ENCODE assay signal across 1 cellular context in genomic region chr1:204177133-204177532, GRCh38.
TF ChIP-seq lines count a peak whose summit lies in the region.

No MANE protein-coding gene starts in this region.

TF ChIP-seq in K562, 482 proteins besides CTCF, POLR2A, EP300 and RAD21 (continued from another document and continues in another):
- TF ChIP-seq KLF13 (tag; IDR thresholded peaks at IDR 0.05; ENCODE audit: borderline replicate concordance, low read depth) (no peak), YBX1 (IDR thresholded peaks at IDR 0.05) (no peak), ZNF445 (CRISPR knock-in tag; IDR thresholded peaks at IDR 0.05; ENCODE audit: low read depth) (no peak), STAT5A (IDR thresholded peaks at IDR 0.05; ENCODE audit: borderline replicate concordance, low read length) (peak; percentile 38; the same call in 1 of the 2 replicates), ATF1 (CRISPR knock-in tag; IDR thresholded peaks at IDR 0.05) (no peak), ATF1 (tag; IDR thresholded peaks at IDR 0.05) (peak; percentile 94), SLC30A9 (CRISPR knock-in tag; IDR thresholded peaks at IDR 0.05) (no peak), NFATC3 (IDR thresholded peaks at IDR 0.05) (no peak), NCOA1 (IDR thresholded peaks at IDR 0.05; ENCODE audit: low read depth) (no peak; the same call in 1 of the 2 replicates), SIN3A (IDR thresholded peaks at IDR 0.05; ENCODE audit: borderline replicate concordance in 2 of 2, control insufficient read depth in 1 of 2, low read depth in 2 of 2, low read length in 2 of 2) (no peak), TBP (optimal IDR thresholded peaks at IDR 0.05; ENCODE audit: low read depth, low read length) (no peak), ZNF444 (CRISPR knock-in tag; IDR thresholded peaks at IDR 0.05) (no peak), STAT5B (CRISPR knock-in tag; IDR thresholded peaks at IDR 0.05) (no peak), THRAP3 (IDR thresholded peaks at IDR 0.05; ENCODE audit: borderline replicate concordance) (no peak), ZNF239 (CRISPR knock-in tag; IDR thresholded peaks at IDR 0.05) (peak; percentile 31; the same call in 1 of the 2 replicates), GABPB1 (CRISPR knock-in tag; IDR thresholded peaks at IDR 0.05) (peak; percentile 78), ZNF316 (IDR thresholded peaks at IDR 0.05) (no peak), FOXJ3 (CRISPR knock-in tag; IDR thresholded peaks at IDR 0.05) (no peak), EWSR1 (IDR thresholded peaks at IDR 0.05; ENCODE audit: borderline replicate concordance, low read depth, partially characterized antibody) (no peak), ZNF146 (CRISPR knock-in tag; IDR thresholded peaks at IDR 0.05; ENCODE audit: unreplicated experiment) (no peak), TRIM25 (IDR thresholded peaks at IDR 0.05; ENCODE audit: borderline replicate concordance) (no peak), ZBTB26 (CRISPR knock-in tag; IDR thresholded peaks at IDR 0.05) (no peak), E2F3 (CRISPR knock-in tag; IDR thresholded peaks at IDR 0.05) (peak; percentile 95), SNRNP70 (optimal IDR thresholded peaks at IDR 0.05; ENCODE audit: low read depth, low read length) (no peak), ZBTB43 (CRISPR knock-in tag; IDR thresholded peaks at IDR 0.05) (no peak), RBM25 (IDR thresholded peaks at IDR 0.05; ENCODE audit: low read depth, low read length, severe bottlenecking) (no peak), ZNF436 (CRISPR knock-in tag; IDR thresholded peaks at IDR 0.05) (no peak), CREB1 (IDR thresholded peaks at IDR 0.05) (peak; percentile 79), CREB1 (CRISPR knock-in tag; IDR thresholded peaks at IDR 0.05) (peak; percentile 74), TBL1XR1 (IDR thresholded peaks at IDR 0.05; ENCODE audit: low read length in 2 of 2) (peak in 1 of 2 experiments; percentile 67; a peak in 2 of 4 replicates), STAG1 (CRISPR knock-in tag; IDR thresholded peaks at IDR 0.05; ENCODE audit: borderline replicate concordance) (no peak), ZNF584 (CRISPR knock-in tag; IDR thresholded peaks at IDR 0.05; ENCODE audit: low read depth) (peak; percentile 84), RBM14 (IDR thresholded peaks at IDR 0.05; ENCODE audit: borderline replicate concordance, insufficient read depth, low read depth, low read length) (no peak), E2F8 (IDR thresholded peaks at IDR 0.05; ENCODE audit: low read depth, partially characterized antibody) (peak; percentile 70), MTF1 (CRISPR knock-in tag; IDR thresholded peaks at IDR 0.05; ENCODE audit: borderline replicate concordance) (no peak), ZFP1 (CRISPR knock-in tag; IDR thresholded peaks at IDR 0.05) (no peak), ETV6 (IDR thresholded peaks at IDR 0.05; ENCODE audit: borderline replicate concordance in 1 of 2, low read depth in 2 of 2, low read length in 1 of 2) (no peak), ETV6 (CRISPR knock-in tag; IDR thresholded peaks at IDR 0.05; ENCODE audit: borderline replicate concordance) (no peak), HEY1 (CRISPR knock-in tag; IDR thresholded peaks at IDR 0.05; ENCODE audit: borderline replicate concordance) (0 out of 2 replicates have a peak, but pooled peaks have one; percentile 67), HDAC3 (IDR thresholded peaks at IDR 0.05; ENCODE audit: borderline replicate concordance, partially characterized antibody) (peak; percentile 47), SMAD1 (IDR thresholded peaks at IDR 0.05; ENCODE audit: low read depth, low read length, partially characterized antibody) (no peak), ETV5 (CRISPR knock-in tag; IDR thresholded peaks at IDR 0.05; ENCODE audit: low read depth) (peak; percentile 87), DDX20 (tag; IDR thresholded peaks at IDR 0.05; ENCODE audit: low read depth) (no peak), MBD2 (IDR thresholded peaks at IDR 0.05; ENCODE audit: borderline replicate concordance, low read depth) (no peak; the same call in 1 of the 2 replicates), NCOA4 (IDR thresholded peaks at IDR 0.05; ENCODE audit: partially characterized antibody) (no peak), PURB (CRISPR knock-in tag; IDR thresholded peaks at IDR 0.05; ENCODE audit: low read depth) (no peak), PRDM10 (IDR thresholded peaks at IDR 0.05; ENCODE audit: partially characterized antibody) (peak; percentile 39), POLR3A (IDR thresholded peaks at IDR 0.05; ENCODE audit: borderline replicate concordance, extremely low read depth, insufficient read depth, insufficient read length) (no peak)
- TF ChIP-seq, protein P1, sequence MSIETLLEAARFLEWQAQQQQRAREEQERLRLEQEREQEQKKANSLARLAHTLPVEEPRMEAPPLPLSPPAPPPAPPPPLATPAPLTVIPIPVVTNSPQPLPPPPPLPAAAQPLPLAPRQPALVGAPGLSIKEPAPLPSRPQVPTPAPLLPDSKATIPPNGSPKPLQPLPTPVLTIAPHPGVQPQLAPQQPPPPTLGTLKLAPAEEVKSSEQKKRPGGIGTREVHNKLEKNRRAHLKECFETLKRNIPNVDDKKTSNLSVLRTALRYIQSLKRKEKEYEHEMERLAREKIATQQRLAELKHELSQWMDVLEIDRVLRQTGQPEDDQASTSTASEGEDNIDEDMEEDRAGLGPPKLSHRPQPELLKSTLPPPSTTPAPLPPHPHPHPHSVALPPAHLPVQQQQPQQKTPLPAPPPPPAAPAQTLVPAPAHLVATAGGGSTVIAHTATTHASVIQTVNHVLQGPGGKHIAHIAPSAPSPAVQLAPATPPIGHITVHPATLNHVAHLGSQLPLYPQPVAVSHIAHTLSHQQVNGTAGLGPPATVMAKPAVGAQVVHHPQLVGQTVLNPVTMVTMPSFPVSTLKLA (conservative IDR thresholded peaks at IDR 0.05), result peak in 1 of 2 experiments; percentile 38; a peak in 2 of 4 replicates
- TF ChIP-seq, protein P2, sequence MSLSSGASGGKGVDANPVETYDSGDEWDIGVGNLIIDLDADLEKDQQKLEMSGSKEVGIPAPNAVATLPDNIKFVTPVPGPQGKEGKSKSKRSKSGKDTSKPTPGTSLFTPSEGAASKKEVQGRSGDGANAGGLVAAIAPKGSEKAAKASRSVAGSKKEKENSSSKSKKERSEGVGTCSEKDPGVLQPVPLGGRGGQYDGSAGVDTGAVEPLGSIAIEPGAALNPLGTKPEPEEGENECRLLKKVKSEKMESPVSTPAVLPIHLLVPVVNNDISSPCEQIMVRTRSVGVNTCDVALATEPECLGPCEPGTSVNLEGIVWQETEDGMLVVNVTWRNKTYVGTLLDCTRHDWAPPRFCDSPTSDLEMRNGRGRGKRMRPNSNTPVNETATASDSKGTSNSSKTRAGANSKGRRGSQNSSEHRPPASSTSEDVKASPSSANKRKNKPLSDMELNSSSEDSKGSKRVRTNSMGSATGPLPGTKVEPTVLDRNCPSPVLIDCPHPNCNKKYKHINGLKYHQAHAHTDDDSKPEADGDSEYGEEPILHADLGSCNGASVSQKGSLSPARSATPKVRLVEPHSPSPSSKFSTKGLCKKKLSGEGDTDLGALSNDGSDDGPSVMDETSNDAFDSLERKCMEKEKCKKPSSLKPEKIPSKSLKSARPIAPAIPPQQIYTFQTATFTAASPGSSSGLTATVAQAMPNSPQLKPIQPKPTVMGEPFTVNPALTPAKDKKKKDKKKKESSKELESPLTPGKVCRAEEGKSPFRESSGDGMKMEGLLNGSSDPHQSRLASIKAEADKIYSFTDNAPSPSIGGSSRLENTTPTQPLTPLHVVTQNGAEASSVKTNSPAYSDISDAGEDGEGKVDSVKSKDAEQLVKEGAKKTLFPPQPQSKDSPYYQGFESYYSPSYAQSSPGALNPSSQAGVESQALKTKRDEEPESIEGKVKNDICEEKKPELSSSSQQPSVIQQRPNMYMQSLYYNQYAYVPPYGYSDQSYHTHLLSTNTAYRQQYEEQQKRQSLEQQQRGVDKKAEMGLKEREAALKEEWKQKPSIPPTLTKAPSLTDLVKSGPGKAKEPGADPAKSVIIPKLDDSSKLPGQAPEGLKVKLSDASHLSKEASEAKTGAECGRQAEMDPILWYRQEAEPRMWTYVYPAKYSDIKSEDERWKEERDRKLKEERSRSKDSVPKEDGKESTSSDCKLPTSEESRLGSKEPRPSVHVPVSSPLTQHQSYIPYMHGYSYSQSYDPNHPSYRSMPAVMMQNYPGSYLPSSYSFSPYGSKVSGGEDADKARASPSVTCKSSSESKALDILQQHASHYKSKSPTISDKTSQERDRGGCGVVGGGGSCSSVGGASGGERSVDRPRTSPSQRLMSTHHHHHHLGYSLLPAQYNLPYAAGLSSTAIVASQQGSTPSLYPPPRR (CRISPR knock-in tag; IDR thresholded peaks at IDR 0.05; ENCODE audit: borderline replicate concordance), result peak; percentile 75; the same call in 1 of the 2 replicates
